25 cellular contexts compared by ENCODE assay signal in the genomic region with DNA sequence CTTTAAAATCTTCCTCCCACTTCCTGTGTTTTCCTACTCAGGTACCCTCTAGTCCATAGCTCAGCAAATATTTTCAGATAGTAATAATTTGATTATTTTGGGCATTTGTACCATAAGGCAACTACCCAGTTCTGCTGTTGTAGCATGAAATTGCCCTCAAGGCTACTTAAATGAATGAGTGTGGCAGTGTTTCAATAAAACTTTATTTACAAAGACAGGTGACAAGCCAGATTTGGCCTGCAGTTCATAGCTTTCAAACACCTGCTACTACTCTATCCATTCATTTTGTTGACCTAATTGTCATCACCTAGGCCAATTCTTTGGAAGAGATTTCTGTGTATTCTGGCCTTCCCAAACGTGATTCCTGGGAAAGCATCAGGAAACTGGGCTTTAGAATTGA. TPM values are rescaled to one million over a fixed set of nuclear protein-coding genes. Genes with fewer than 3 reads are reported as not detected.
DNase-seq lines count a peak whose midpoint lies in the region; ATAC-seq, FAIRE-seq and TF ChIP-seq lines count a peak whose summit lies in the region.
"Had no signal": no experiment of that assay in that cellular context is flagged by ENCODE, and none has a peak within 500 bp of the region (broad histone marks: within the 10 kb centered on the region; RNA-seq: fewer than 3 reads in every experiment).

No MANE protein-coding gene starts in this region.

- H3K56ac ChIP-seq in H1 (replicated peaks; ENCODE audit: insufficient read length, low read depth, low read length): no peak overlapping the region

- no peak overlapping the region for H3K27ac ChIP-seq in H1 (ENCODE audit: low read depth, low read length)
- H3K27ac ChIP-seq: 22Rv1, BLaER1, SJCRH30 had no signal

- H3K36me3 ChIP-seq in H1 (ENCODE audit: control insufficient read depth in 2 of 4, insufficient read depth in 4 of 4, low read length in 3 of 4): no peaks in the 10 kb centered on the region
- H3K36me3 ChIP-seq: BLaER1, MG63, SJCRH30 had no signal

- H4K20me1 ChIP-seq in H1 (replicated peaks in 1 of 2; ENCODE audit: control insufficient read depth in 1 of 2, insufficient read depth in 2 of 2, low read length in 2 of 2): no peaks in the 10 kb centered on the region
- H4K20me1 ChIP-seq: BLaER1 had no signal

- no peak overlapping the region for H3K18ac ChIP-seq in H1 (ENCODE audit: extremely low read depth, low read length)

- H2AFZ ChIP-seq in H1 (ENCODE audit: low read length): no peak overlapping the region

- no peak overlapping the region for H3K14ac ChIP-seq in H1 (ENCODE audit: insufficient read length)

- no peak overlapping the region for H2AK5ac ChIP-seq in H1 (ENCODE audit: low read depth, low read length)

- TF ChIP-seq POLR2A in H1 (IDR thresholded peaks at IDR 0.05; ENCODE audit: control extremely low read depth in 1 of 2, low read depth in 2 of 2, low read length in 2 of 2): no peak

- no peak for ATAC-seq in HG02852 (IDR thresholded peaks at IDR 0.05; ENCODE audit: unreplicated experiment)
- ATAC-seq: Panc1, T-cell had no signal

- peak overlapping the region; percentile 53 for H3K4ac ChIP-seq in H1 (replicated peaks; ENCODE audit: insufficient read length, low read depth, low read length)

- TF ChIP-seq EP300 in H1 (IDR thresholded peaks at IDR 0.05; ENCODE audit: borderline replicate concordance in 1 of 2, low read depth in 2 of 2, low read length in 2 of 2): no peak

- CTCF ChIA-PET in H1 (lab: Charles Lee; ENCODE audit: partially characterized antibody): interaction anchor here (1.0 to 2.1 kb wide), 2 partner anchors 8 to 71 kb away, joined by 5 read pairs; no protein-coding TSS in a partner anchor

- no peak overlapping the region for H2BK5ac ChIP-seq in H1 (ENCODE audit: low read depth, low read length)

- H3K23me2 ChIP-seq in H1 (ENCODE audit: low read depth, low read length): no peaks in the 10 kb centered on the region

- TF ChIP-seq RAD21 in H1 (IDR thresholded peaks at IDR 0.05 in 1 of 2, conservative IDR thresholded peaks at IDR 0.05 in 1 of 2; ENCODE audit: low read depth in 2 of 2, low read length in 2 of 2): no peak

- no peaks in the 10 kb centered on the region for H3K79me2 ChIP-seq in H1 (ENCODE audit: control insufficient read depth in 1 of 2, insufficient read depth in 2 of 2, low read length in 2 of 2)

- POLR2A ChIA-PET in H1 (lab: Charles Lee; ENCODE audit: partially characterized antibody): no interaction called here

- no peaks in the 10 kb centered on the region for H3K27me3 ChIP-seq in H1 (replicated peaks in 1 of 4; ENCODE audit: control insufficient read depth in 3 of 4, extremely low read depth in 1 of 4, insufficient read depth in 3 of 4, low read length in 3 of 4)
- H3K27me3 ChIP-seq: BLaER1, MG63, SJCRH30 had no signal

- H4K91ac ChIP-seq in H1 (replicated peaks; ENCODE audit: insufficient read length, low read length): no peak overlapping the region

- H4K8ac ChIP-seq in H1 (ENCODE audit: extremely low read depth, insufficient read depth, low read length): no peak overlapping the region

- peak; percentile 19 for DNase-seq in DMS153 (lab: John Stamatoyannopoulos, UW)
- DNase-seq in DMS153 treated with DMSO at 0.1 percent for 48 hours (lab: John Stamatoyannopoulos, UW; ENCODE audit: unreplicated experiment): no peak
- peak; percentile 70 for DNase-seq in NCI-H2029 treated with DMSO at 0.1 percent for 48 hours (lab: John Stamatoyannopoulos, UW)
- peak; percentile 55 for DNase-seq in NCI-H774 (lab: John Stamatoyannopoulos, UW)
- no peak for DNase-seq in H1 (ENCODE audit: low read depth in 1 of 2, low spot score in 2 of 2)
- no peak for DNase-seq in stimulated activated CD4-positive, alpha-beta T cell treated with anti-CD3 and anti-CD28 coated beads, Interleukin-2, amount 100 ng/mL, for 24 hours
- no peak for DNase-seq in NCI-H510A (lab: John Stamatoyannopoulos, UW)
- DNase-seq: ACHN; CD4-positive, alpha-beta T cell; COR-L47; H9; HFFc6; MG63; NCI-H1105; NCI-H146; NCI-H2107; NCI-H226; NCI-H526; SJCRH30; T-cell had no signal

- H2BK15ac ChIP-seq in H1 (ENCODE audit: low read length): no peak overlapping the region

- no peak overlapping the region for H2BK20ac ChIP-seq in H1 (ENCODE audit: low read length)

- peaks cover 0 to 9% (median 1%) of the 10 kb centered on the region in 4 experiments; a peak in 5 of 7 replicates for H3K4me1 ChIP-seq in H1 (replicated peaks in 1 of 4; ENCODE audit: control insufficient read depth in 3 of 4, insufficient read depth in 4 of 4, low read length in 3 of 4)
- H3K4me1 ChIP-seq: BLaER1, SJCRH30 had no signal

- H3K9me3 ChIP-seq in H1 (ENCODE audit: insufficient read depth in 2 of 2, low read depth in 1 of 2, low read length in 1 of 2): no peaks in the 10 kb centered on the region
- H3K9me3 ChIP-seq: BLaER1, MG63, SJCRH30 had no signal

- no peak overlapping the region for H3K23ac ChIP-seq in H1 (ENCODE audit: insufficient read length)

- H3K9ac ChIP-seq in H1 (replicated peaks in 1 of 4; ENCODE audit: extremely low read depth in 1 of 4, low read depth in 3 of 4, low read length in 3 of 4): no peak overlapping the region
- H3K9ac ChIP-seq: BLaER1 had no signal

- no peak overlapping the region for H3K4me2 ChIP-seq in H1 (ENCODE audit: insufficient read depth in 1 of 2, low read depth in 2 of 2, low read length in 2 of 2)
- H3K4me2 ChIP-seq: BLaER1 had no signal

- no peaks in the 10 kb centered on the region for H3K79me1 ChIP-seq in H1 (ENCODE audit: low read depth, low read length)

- no peak overlapping the region for H2BK12ac ChIP-seq in H1 (ENCODE audit: low read depth, low read length)

- FAIRE-seq in H1 (lab: Jason Lieb, UNC): no peak

- no peak overlapping the region for H3K4me3 ChIP-seq in H1 (ENCODE audit: extremely low read depth in 1 of 4, insufficient read depth in 2 of 4, low read depth in 3 of 4, low read length in 4 of 4)
- H3K4me3 ChIP-seq: BLaER1, MG63, SJCRH30 had no signal

- H4K5ac ChIP-seq in H1 (ENCODE audit: insufficient read length, low read depth, low read length): no peak overlapping the region

- TF ChIP-seq CTCF in H1 (IDR thresholded peaks at IDR 0.05; ENCODE audit: control extremely low read depth in 1 of 3, insufficient read depth in 1 of 3, low read depth in 1 of 3, low read length in 3 of 3): no peak

- WGBS in H1 (ENCODE audit: extremely low coverage in 1 of 2, insufficient coverage in 1 of 2, insufficient read length in 1 of 2, insufficient replicate concordance in 2 of 2, low coverage in 1 of 2, low lambda C conversion rate in 2 of 2, missing lambda C conversion rate in 1 of 2), 2 experiments: 63% methylated on average over 1 of the region's 1 CpG; no CpG with 5 or more reads in 1 of the 2 experiments

- H2BK120ac ChIP-seq in H1 (replicated peaks; ENCODE audit: low read depth, low read length): no peak overlapping the region

TF ChIP-seq in H1, 55 proteins besides CTCF, POLR2A, EP300 and RAD21:
- no peak for TF ChIP-seq KDM5A (IDR thresholded peaks at IDR 0.05; ENCODE audit: low read length)
- TF ChIP-seq PHF8 (conservative IDR thresholded peaks at IDR 0.05; ENCODE audit: low read depth, low read length): no peak
- TF ChIP-seq, protein P1, sequence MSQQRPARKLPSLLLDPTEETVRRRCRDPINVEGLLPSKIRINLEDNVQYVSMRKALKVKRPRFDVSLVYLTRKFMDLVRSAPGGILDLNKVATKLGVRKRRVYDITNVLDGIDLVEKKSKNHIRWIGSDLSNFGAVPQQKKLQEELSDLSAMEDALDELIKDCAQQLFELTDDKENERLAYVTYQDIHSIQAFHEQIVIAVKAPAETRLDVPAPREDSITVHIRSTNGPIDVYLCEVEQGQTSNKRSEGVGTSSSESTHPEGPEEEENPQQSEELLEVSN (IDR thresholded peaks at IDR 0.05): no peak
- no peak for TF ChIP-seq YY1 (IDR thresholded peaks at IDR 0.05; ENCODE audit: low read depth, low read length)
- TF ChIP-seq SIRT6 (IDR thresholded peaks at IDR 0.05; ENCODE audit: low read length): no peak
- no peak for TF ChIP-seq SIX5 (IDR thresholded peaks at IDR 0.05; ENCODE audit: low read depth, low read length)

RNA-seq across cellular contexts. Expression of a gene that starts 28.9 kb away (rescaled TPM):
- total RNA-seq in H1 (2021; fragmentation: NEBNext Ultra II Directional; extraction: Animal tissue kit (Norgen Biotek cat#: 25700)): not detected in 2 replicates
- not detected in 2 replicates for polyA plus RNA-seq in H1 (2011; rRNA removed)
- polyA plus RNA-seq in H1 (2011; cell fraction: cytosol; rRNA removed): not detected
- not detected for polyA plus RNA-seq in H1 (2011; cell fraction: nucleus; rRNA removed)
- polyA plus RNA-seq in H1 (2012, experiment 1 of 2): not detected in 4 replicates
- not detected for polyA plus RNA-seq in H1 (2012, experiment 2 of 2)
- not detected for polyA plus RNA-seq in H1 (2013, experiment 1 of 2)
- polyA plus RNA-seq in H1 (2013, experiment 2 of 2): not detected
- not detected in 2 replicates for polyA minus RNA-seq in H1 (2011; rRNA and poly(A)+ RNA removed)
- not detected for polyA minus RNA-seq in H1 (2011; cell fraction: cytosol; rRNA and poly(A)+ RNA removed)
- polyA minus RNA-seq in H1 (2011; cell fraction: nucleus; rRNA and poly(A)+ RNA removed): not detected
- total RNA-seq: CD4-positive, alpha-beta T cell; H9; HFFc6; LHCN-M2 had no signal

Comparison
In these comparisons a context has a peak if more than half of its experiments do, and no peak if none do; other contexts are left out.
1. DNase-seq: peak in DMS153 (single experiment), NCI-H2029 treated with DMSO at 0.1 percent for 48 hours (single experiment) and NCI-H774 (single experiment); none in DMS153 treated with DMSO at 0.1 percent for 48 hours (single experiment), H1 (0 of 2), stimulated activated CD4-positive, alpha-beta T cell treated with anti-CD3 and anti-CD28 coated beads, Interleukin-2, amount 100 ng/mL, for 24 hours (0 of 2) and NCI-H510A (single experiment).